ENCODE assay signal across 13 cellular contexts in genomic region chr17:29136998-29137730, GRCh38. TPM values are rescaled to one million over a fixed set of nuclear protein-coding genes. Genes with fewer than 3 reads are reported as not detected.
DNase-seq lines count a peak whose midpoint lies in the region; ATAC-seq and TF ChIP-seq lines count a peak whose summit lies in the region.
"Had no signal": no experiment of that assay in that cellular context is flagged by ENCODE, and none has a peak within 500 bp of the region (broad histone marks: within the 10 kb centered on the region; RNA-seq: fewer than 3 reads in every experiment).

No MANE protein-coding gene starts in this region.

- peaks cover 5% of the 10 kb centered on the region for H3K36me3 Mint-ChIP-seq in activated CD8-positive, alpha-beta memory T cell treated with anti-CD3 and anti-CD28 coated beads, Interleukin-2, amount 10 ng/mL, durations not matched to agents 7 days and 5 days
- no peaks in the 10 kb centered on the region; the same call in 2 of the 3 replicates for H3K36me3 Mint-ChIP-seq in GM23338 (ENCODE audit: low read depth)

- H3K9me3 Mint-ChIP-seq in activated CD8-positive, alpha-beta memory T cell treated with anti-CD3 and anti-CD28 coated beads, Interleukin-2, amount 10 ng/mL, durations not matched to agents 7 days and 5 days (ENCODE audit: low read depth), result no peaks in the 10 kb centered on the region
- H3K9me3 Mint-ChIP-seq in GM23338, result no peaks in the 10 kb centered on the region

- H3K4me3 Mint-ChIP-seq in activated CD8-positive, alpha-beta memory T cell treated with anti-CD3 and anti-CD28 coated beads, Interleukin-2, amount 10 ng/mL, durations not matched to agents 7 days and 5 days, result peak overlapping the region; percentile 97
- H3K4me3 Mint-ChIP-seq in GM23338, result no peak overlapping the region

- H4K20me1 ChIP-seq in PC-3 (ENCODE audit: low read length) (no peaks in the 10 kb centered on the region), GM23338 (replicated peaks; ENCODE audit: insufficient read depth) (no peaks in the 10 kb centered on the region; the same call in 1 of the 2 replicates)

- peaks cover 68% of the 10 kb centered on the region for H3K4me1 Mint-ChIP-seq in activated CD8-positive, alpha-beta memory T cell treated with anti-CD3 and anti-CD28 coated beads, Interleukin-2, amount 10 ng/mL, durations not matched to agents 7 days and 5 days
- peaks cover 55% of the 10 kb centered on the region for H3K4me1 Mint-ChIP-seq in GM23338

- DNase-seq in activated CD8-positive, alpha-beta memory T cell treated with anti-CD3 and anti-CD28 coated beads, Interleukin-2, amount 10 ng/mL, durations not matched to agents 7 days and 5 days, result peak; percentile 66
- DNase-seq in activated CD8-positive, alpha-beta memory T cell treated with anti-CD3 and anti-CD28 coated beads, Interleukin-2, amount 50 U/mL, for 4 hours, result no peak
- DNase-seq in PC-3 (peak; percentile 9), astrocyte of the hippocampus (ENCODE audit: low read depth, low spot score) (peak; percentile 15), GM23338 (ENCODE audit: low spot score) (no peak), middle frontal gyrus (ENCODE audit: extremely low spot score, low spot score) (no peak), Right ventricle myocardium inferior (ENCODE audit: missing footprints) (no peak)
- DNase-seq: colonic mucosa, NCI-H187 treated with DMSO at 0.1 percent for 48 hours had no signal

- H3K9me2 ChIP-seq in PC-3 (replicated peaks; ENCODE audit: low read length), result no peaks in the 10 kb centered on the region
- H3K9me2 ChIP-seq in GM23338 (ENCODE audit: insufficient read depth), result no peaks in the 10 kb centered on the region

- no peaks in the 10 kb centered on the region for H3K27me3 Mint-ChIP-seq in activated CD8-positive, alpha-beta memory T cell treated with anti-CD3 and anti-CD28 coated beads, Interleukin-2, amount 10 ng/mL, durations not matched to agents 7 days and 5 days
- peaks cover 10% of the 10 kb centered on the region for H3K27me3 Mint-ChIP-seq in GM23338 (ENCODE audit: insufficient read depth, low read depth, poor library complexity)

- TF ChIP-seq CTCF in PC-3 (conservative IDR thresholded peaks at IDR 0.05; ENCODE audit: low read depth, low read length) (no peak), GM23338 (conservative IDR thresholded peaks at IDR 0.05; ENCODE audit: low read depth in 2 of 2) (no peak)

- H3K9me3 ChIP-seq in PC-3 (ENCODE audit: low read length), result no peaks in the 10 kb centered on the region
- H3K9me3 ChIP-seq in skeletal muscle tissue (ENCODE audit: control insufficient read depth in 3 of 3, low read length in 3 of 3), result no peaks in the 10 kb centered on the region
- H3K9me3 ChIP-seq: colonic mucosa, gastroesophageal sphincter, neutrophil had no signal

- POLR2A ChIA-PET in PC-3 (lab: Charles Lee; ENCODE audit: unreplicated experiment), result interaction anchor here (0.5 kb wide), 1 partner anchor 66 kb away, joined by 4 read pairs; no protein-coding TSS in a partner anchor

- H3K4me1 ChIP-seq in PC-3 (ENCODE audit: insufficient read depth, low read length) (peaks cover 34% of the 10 kb centered on the region), skeletal muscle tissue (ENCODE audit: control insufficient read depth in 3 of 3, insufficient read depth in 3 of 3, low read length in 3 of 3) (peaks cover 79 to 89% (median 81%) of the 10 kb centered on the region in 3 donors), GM23338 (ENCODE audit: insufficient read depth) (peaks cover 53% of the 10 kb centered on the region)
- H3K4me1 ChIP-seq: colonic mucosa had no signal

- H3K27me3 ChIP-seq in PC-3 (ENCODE audit: low read length), result no peaks in the 10 kb centered on the region
- H3K27me3 ChIP-seq in skeletal muscle tissue (ENCODE audit: control insufficient read depth in 3 of 3, insufficient read depth in 3 of 3, low read length in 3 of 3), result no peaks in the 10 kb centered on the region
- no peaks in the 10 kb centered on the region for H3K27me3 ChIP-seq in GM23338 (ENCODE audit: insufficient read depth)
- H3K27me3 ChIP-seq: colonic mucosa, gastroesophageal sphincter, neutrophil had no signal

- H2AFZ ChIP-seq in PC-3 (ENCODE audit: low read length) (no peak overlapping the region), GM23338 (no peak overlapping the region)

- H3K4me3 ChIP-seq in PC-3 (ENCODE audit: low read length) (no peak overlapping the region), skeletal muscle tissue (ENCODE audit: low read length in 3 of 3) (peak overlapping the region in 2 of 3 donors; percentile 16 to 27), GM23338 (no peak overlapping the region)
- H3K4me3 ChIP-seq: colonic mucosa, gastroesophageal sphincter had no signal

- intact Hi-C loops in PC-3 (cut with micrococcal nuclease) (no loop called here), Right ventricle myocardium inferior (cut with DNase I) (no loop called here)

- no peak for ATAC-seq in activated CD8-positive, alpha-beta memory T cell treated with anti-CD3 and anti-CD28 coated beads, Interleukin-2, amount 10 ng/mL, durations not matched to agents 7 days and 5 days
- no peak for ATAC-seq in PC-3
- no peak for ATAC-seq in GM23338
- ATAC-seq in Right ventricle myocardium inferior, result no peak
- ATAC-seq: gastroesophageal sphincter, left lobe of liver had no signal

- H3F3A ChIP-seq in PC-3 (ENCODE audit: low read length, unreplicated experiment), result no peaks in the 10 kb centered on the region
- peaks cover 5% of the 10 kb centered on the region; the same call in 1 of the 2 replicates for H3F3A ChIP-seq in GM23338 (replicated peaks; ENCODE audit: low read depth)

- no TSS peak for BruUV-seq in PC-3 (replicated peaks; lab: Mats Ljungman, UMichigan)

- H3K79me2 ChIP-seq in PC-3 (ENCODE audit: low read length), result no peaks in the 10 kb centered on the region
- H3K79me2 ChIP-seq in GM23338 (replicated peaks; ENCODE audit: insufficient read depth), result peaks cover 5% of the 10 kb centered on the region

- H3K27ac ChIP-seq in PC-3 (ENCODE audit: low read length) (no peak overlapping the region), skeletal muscle tissue (ENCODE audit: low read depth, low read length) (peak overlapping the region; percentile 1), GM23338 (ENCODE audit: low read depth) (no peak overlapping the region)
- H3K27ac ChIP-seq: colonic mucosa had no signal

- H3K9ac ChIP-seq in PC-3 (ENCODE audit: low read length) (no peak overlapping the region), skeletal muscle tissue (ENCODE audit: low read depth in 1 of 3, low read length in 3 of 3) (peak overlapping the region in 2 of 3 donors; percentile 13 to 98)

- H3K4me2 ChIP-seq in PC-3 (ENCODE audit: low read length) (no peak overlapping the region), GM23338 (no peak overlapping the region)

- peak overlapping the region; percentile 92 for H3K27ac Mint-ChIP-seq in activated CD8-positive, alpha-beta memory T cell treated with anti-CD3 and anti-CD28 coated beads, Interleukin-2, amount 10 ng/mL, durations not matched to agents 7 days and 5 days
- no peak overlapping the region for H3K27ac Mint-ChIP-seq in GM23338

- H3K36me3 ChIP-seq in PC-3 (ENCODE audit: low read depth, low read length) (no peaks in the 10 kb centered on the region), skeletal muscle tissue (ENCODE audit: control insufficient read depth in 3 of 3, insufficient read depth in 3 of 3, low read length in 3 of 3) (peaks cover 14 to 15% (median 14%) of the 10 kb centered on the region in 3 donors), GM23338 (ENCODE audit: insufficient read depth) (no peaks in the 10 kb centered on the region)
- H3K36me3 ChIP-seq: colonic mucosa had no signal

- CTCF ChIA-PET in activated CD8-positive, alpha-beta memory T cell treated with anti-CD3 and anti-CD28 coated beads, Interleukin-2, amount 10 ng/mL, durations not matched to agents 7 days and 5 days (lab: Charles Lee), result interaction anchor here (1.0 to 20.5 kb wide), 9 partner anchors 11 to 410 kb away, joined by 3 to 557 read pairs (median 7); partner anchors contain the start of genes MYO18A and NUFIP2
- CTCF ChIA-PET in PC-3 (lab: Charles Lee), result no interaction called here

TF ChIP-seq in GM23338, 12 proteins besides CTCF, POLR2A, EP300 and RAD21 (continues in another document):
- TF ChIP-seq ZNF331 (CRISPR knock-in tag; IDR thresholded peaks at IDR 0.05; ENCODE audit: low read depth), result no peak
- TF ChIP-seq EZH2phosphoT487 (IDR thresholded peaks at IDR 0.05; ENCODE audit: unreplicated experiment), result no peak
- TF ChIP-seq JUNB (IDR thresholded peaks at IDR 0.05; ENCODE audit: unreplicated experiment), result no peak
- no peak for TF ChIP-seq NANOG (IDR thresholded peaks at IDR 0.05; ENCODE audit: borderline replicate concordance)
- no peak for TF ChIP-seq STAT1 (IDR thresholded peaks at IDR 0.05; ENCODE audit: unreplicated experiment)
- TF ChIP-seq CREB1 (CRISPR knock-in tag; IDR thresholded peaks at IDR 0.05; ENCODE audit: low read depth), result no peak
- no peak for TF ChIP-seq ETS1 (IDR thresholded peaks at IDR 0.05)
- TF ChIP-seq POLR2AphosphoS5 (IDR thresholded peaks at IDR 0.05; ENCODE audit: low read depth), result no peak

RNA-seq across cellular contexts. Expression of gene MYO18A, which starts 43.0 kb away (rescaled TPM):
- 10 to 100 TPM; 67.7 to 85.8 TPM for total RNA-seq in activated CD8-positive, alpha-beta memory T cell treated with anti-CD3 and anti-CD28 coated beads, Interleukin-2, amount 10 ng/mL, durations not matched to agents 7 days and 5 days
- 28.0 and 36.1 TPM in 2 replicates for total RNA-seq in PC-3 (2014; rRNA removed)
- total RNA-seq in skeletal muscle tissue, result 171 TPM
- total RNA-seq in GM23338 (2014; rRNA removed; shearing (Covaris generic)), result 23.9 and 37.5 TPM in 2 replicates
- polyA plus RNA-seq in GM23338 (2016; fragmentation: Nextera tagmentation; extraction: Ambion mirVana), result 16.7 and 18.3 TPM in 2 replicates
- 373 TPM for total RNA-seq in Right ventricle myocardium inferior

Comparison
In these comparisons a context has a peak if more than half of its experiments do, and no peak if none do; other contexts are left out.
1. DNase-seq: peak in activated CD8-positive, alpha-beta memory T cell treated with anti-CD3 and anti-CD28 coated beads, Interleukin-2, amount 10 ng/mL, durations not matched to agents 7 days and 5 days (single experiment), PC-3 (single experiment) and astrocyte of the hippocampus (single experiment); none in activated CD8-positive, alpha-beta memory T cell treated with anti-CD3 and anti-CD28 coated beads, Interleukin-2, amount 50 U/mL, for 4 hours (single experiment), GM23338 (single experiment), middle frontal gyrus (single experiment) and Right ventricle myocardium inferior (single experiment).
2. H3K4me3 ChIP-seq: peak in skeletal muscle tissue (2 of 3); none in PC-3 (single experiment) and GM23338 (single experiment).